In genomic region chr20:63478346-63479302, GRCh38 we compare ENCODE assay signal across 25 cellular contexts. TPM values are rescaled to one million over a fixed set of nuclear protein-coding genes. Genes with fewer than 3 reads are reported as not detected.
DNase-seq lines count a peak whose midpoint lies in the region; ATAC-seq, FAIRE-seq and TF ChIP-seq lines count a peak whose summit lies in the region.
"Had no signal": no experiment of that assay in that cellular context is flagged by ENCODE, and none has a peak within 500 bp of the region (broad histone marks: within the 10 kb centered on the region; RNA-seq: fewer than 3 reads in every experiment).

No MANE protein-coding gene starts in this region.

- no peaks in the 10 kb centered on the region for H4K20me1 ChIP-seq in SK-N-SH (ENCODE audit: insufficient read depth)
- H4K20me1 ChIP-seq in H1 (replicated peaks in 1 of 2; ENCODE audit: control insufficient read depth in 1 of 2, insufficient read depth in 2 of 2, low read length in 2 of 2) = no peaks in the 10 kb centered on the region

- H3K79me1 ChIP-seq in H1 (ENCODE audit: low read depth, low read length) = no peaks in the 10 kb centered on the region

- peak overlapping the region; percentile 32 for H3K4ac ChIP-seq in H1 (replicated peaks; ENCODE audit: insufficient read length, low read depth, low read length)

- H3K9me3 ChIP-seq in SK-N-SH (no peaks in the 10 kb centered on the region), RWPE2 (ENCODE audit: severe bottlenecking) (no peaks in the 10 kb centered on the region), H1 (ENCODE audit: insufficient read depth in 2 of 2, low read depth in 1 of 2, low read length in 1 of 2) (no peaks in the 10 kb centered on the region)
- H3K9me3 ChIP-seq: BLaER1 had no signal

- peak overlapping the region; percentile 53; the same call in 1 of the 2 replicates for H2AK5ac ChIP-seq in H1 (ENCODE audit: low read depth, low read length)

- H3K36me3 ChIP-seq in SK-N-SH (replicated peaks in 1 of 2; ENCODE audit: control insufficient read depth in 1 of 2, insufficient read depth in 2 of 2, low read length in 1 of 2) (no peaks in the 10 kb centered on the region), RWPE2 (ENCODE audit: low read depth) (no peaks in the 10 kb centered on the region), H1 (ENCODE audit: control insufficient read depth in 2 of 4, insufficient read depth in 4 of 4, low read length in 3 of 4) (no peaks in the 10 kb centered on the region)
- H3K36me3 ChIP-seq: BLaER1 had no signal

- peak overlapping the region; percentile 17 for H4K91ac ChIP-seq in H1 (replicated peaks; ENCODE audit: insufficient read length, low read length)

- no peak overlapping the region for H3K56ac ChIP-seq in H1 (replicated peaks; ENCODE audit: insufficient read length, low read depth, low read length)

- DNase-seq in SK-N-SH (no peak), RWPE2 (ENCODE audit: low spot score) (peak; percentile 85), H1 (ENCODE audit: low read depth in 1 of 2, low spot score in 2 of 2) (no peak), urothelium cell line (ENCODE audit: low spot score) (no peak), D341Med (ENCODE audit: low spot score) (no peak)
- no peak for DNase-seq in activated effector memory CD4-positive, alpha-beta T cell treated with Interleukin-2 at 50 U/mL for 16 hours
- DNase-seq: 8988T; Calu3; CD8-positive, alpha-beta T cell; DMS 273 treated with DMSO at 0.1 percent for 48 hours; DMS53; DND-41; EL; H7; HFFc6 had no signal

- H3K14ac ChIP-seq in H1 (ENCODE audit: insufficient read length) = no peak overlapping the region

- no peaks in the 10 kb centered on the region for H3K27me3 ChIP-seq in SK-N-SH (ENCODE audit: insufficient read depth)
- peaks cover 32% of the 10 kb centered on the region for H3K27me3 ChIP-seq in RWPE2 (ENCODE audit: insufficient read depth, poor library complexity, severe bottlenecking)
- peaks cover 0 to 12% (median 5%) of the 10 kb centered on the region in 4 experiments; a peak in 4 of 7 replicates for H3K27me3 ChIP-seq in H1 (replicated peaks in 1 of 4; ENCODE audit: control insufficient read depth in 3 of 4, extremely low read depth in 1 of 4, insufficient read depth in 3 of 4, low read length in 3 of 4)

- ATAC-seq in SK-N-SH treated with all-trans-retinoic acid at 6 μM for 48 hours (no peak), RWPE2 (ENCODE audit: low read depth) (no peak), GM21619 (IDR thresholded peaks at IDR 0.05; ENCODE audit: unreplicated experiment) (no peak)
- ATAC-seq: CD8-positive, alpha-beta T cell; GM12878; GM23338; HCT116 had no signal

- FAIRE-seq in H1 (lab: Jason Lieb, UNC) (no peak), urothelium cell line (lab: Jason Lieb, UNC) (peak; percentile 62)
- FAIRE-seq: GM12878 had no signal

- H3K4me3 ChIP-seq in SK-N-SH (ENCODE audit: low read depth in 2 of 2, low read length in 1 of 2) = no peak overlapping the region
- no peak overlapping the region for H3K4me3 ChIP-seq in RWPE2 (ENCODE audit: severe bottlenecking)
- no peak overlapping the region for H3K4me3 ChIP-seq in H1 (ENCODE audit: extremely low read depth in 1 of 4, insufficient read depth in 2 of 4, low read depth in 3 of 4, low read length in 4 of 4)
- H3K4me3 ChIP-seq: BLaER1, GM12878 had no signal

- H4K5ac ChIP-seq in H1 (ENCODE audit: insufficient read length, low read depth, low read length) = no peak overlapping the region

- no peaks in the 10 kb centered on the region for H3K79me2 ChIP-seq in SK-N-SH (ENCODE audit: insufficient read depth)
- no peaks in the 10 kb centered on the region for H3K79me2 ChIP-seq in H1 (ENCODE audit: control insufficient read depth in 1 of 2, insufficient read depth in 2 of 2, low read length in 2 of 2)

- peak overlapping the region; percentile 71; the same call in 1 of the 2 replicates for H2BK5ac ChIP-seq in H1 (ENCODE audit: low read depth, low read length)

- H3K4me1 ChIP-seq in SK-N-SH (ENCODE audit: control insufficient read depth in 1 of 2, insufficient read depth in 2 of 2, low read depth in 1 of 2, low read length in 1 of 2) (peaks cover 0 to 56% of the 10 kb centered on the region in 2 experiments; a peak in 1 of 4 replicates), RWPE2 (ENCODE audit: insufficient read depth, poor library complexity, severe bottlenecking) (peaks cover 3% of the 10 kb centered on the region), H1 (replicated peaks in 1 of 4; ENCODE audit: control insufficient read depth in 3 of 4, insufficient read depth in 4 of 4, low read length in 3 of 4) (peaks cover 0 to 20% (median 12%) of the 10 kb centered on the region in 4 experiments; a peak in 5 of 7 replicates)

- H2BK12ac ChIP-seq in H1 (ENCODE audit: low read depth, low read length) = peak overlapping the region; percentile 87; the same call in 1 of the 2 replicates

- H3K27ac ChIP-seq in SK-N-SH (ENCODE audit: low read depth in 2 of 2, low read length in 1 of 2) (no peak overlapping the region), RWPE2 (ENCODE audit: poor library complexity, severe bottlenecking) (no peak overlapping the region), H1 (ENCODE audit: low read depth, low read length) (no peak overlapping the region)
- H3K27ac ChIP-seq: BLaER1, HL-60 had no signal

- no peak overlapping the region for H2BK120ac ChIP-seq in H1 (replicated peaks; ENCODE audit: low read depth, low read length)

- H3F3A ChIP-seq in SK-N-SH (replicated peaks; ENCODE audit: insufficient read depth) = no peaks in the 10 kb centered on the region

- no peak for TF ChIP-seq POLR2A in H1 (IDR thresholded peaks at IDR 0.05; ENCODE audit: control extremely low read depth in 1 of 2, low read depth in 2 of 2, low read length in 2 of 2)

- H2BK15ac ChIP-seq in H1 (ENCODE audit: low read length) = no peak overlapping the region; the same call in 1 of the 2 replicates

- 64% methylated on average over 9 of the region's 34 CpGs for WGBS in SK-N-SH (ENCODE audit: low lambda C conversion rate)
- 88% methylated on average over 34 of the region's 34 CpGs; no CpG with 5 or more reads in 1 of the 2 experiments for WGBS in H1 (ENCODE audit: extremely low coverage in 1 of 2, insufficient coverage in 1 of 2, insufficient read length in 1 of 2, insufficient replicate concordance in 2 of 2, low coverage in 1 of 2, low lambda C conversion rate in 2 of 2, missing lambda C conversion rate in 1 of 2), 2 experiments

- CTCF ChIA-PET in SK-N-SH (lab: Yijun Ruan, JAX) (interaction anchor here (0.9 to 3.8 kb wide), 10 partner anchors 12 to 78 kb away, joined by 3 to 38 read pairs (median 7); partner anchors contain the start of gene PPDPF), H1 (lab: Charles Lee; ENCODE audit: partially characterized antibody) (interaction anchor here (0.6 to 3.1 kb wide), 9 partner anchors 10 to 105 kb away, joined by 3 to 15 read pairs (median 4); no protein-coding TSS in a partner anchor)

- TF ChIP-seq RAD21 in SK-N-SH (IDR thresholded peaks at IDR 0.05; ENCODE audit: low read length) (no peak), H1 (IDR thresholded peaks at IDR 0.05 in 1 of 2, conservative IDR thresholded peaks at IDR 0.05 in 1 of 2; ENCODE audit: low read depth in 2 of 2, low read length in 2 of 2) (no peak)

- H2BK20ac ChIP-seq in H1 (ENCODE audit: low read length) = no peak overlapping the region

- H3K4me2 ChIP-seq in SK-N-SH (no peak overlapping the region), H1 (ENCODE audit: insufficient read depth in 1 of 2, low read depth in 2 of 2, low read length in 2 of 2) (no peak overlapping the region)
- H3K4me2 ChIP-seq: BLaER1 had no signal

- TF ChIP-seq CTCF in SK-N-SH (IDR thresholded peaks at IDR 0.05) (no peak), RWPE2 (IDR thresholded peaks at IDR 0.05; ENCODE audit: poor library complexity, severe bottlenecking) (no peak), H1 (IDR thresholded peaks at IDR 0.05; ENCODE audit: control extremely low read depth in 1 of 3, insufficient read depth in 1 of 3, low read depth in 1 of 3, low read length in 3 of 3) (no peak)

- no peak overlapping the region for H2AFZ ChIP-seq in SK-N-SH (ENCODE audit: low read depth)
- H2AFZ ChIP-seq in H1 (ENCODE audit: low read length) = no peak overlapping the region

- H3K23ac ChIP-seq in H1 (ENCODE audit: insufficient read length) = no peak overlapping the region

- no peak overlapping the region for H3K18ac ChIP-seq in H1 (ENCODE audit: extremely low read depth, low read length)

- no peaks in the 10 kb centered on the region for H3K23me2 ChIP-seq in H1 (ENCODE audit: low read depth, low read length)

- no peaks in the 10 kb centered on the region for H3K9me2 ChIP-seq in SK-N-SH

- POLR2A ChIA-PET in SK-N-SH (lab: Yijun Ruan, JAX) (interaction anchor here (1.0 to 1.7 kb wide), 3 partner anchors 10 to 43 kb away, joined by 3 to 6 read pairs (median 3); no protein-coding TSS in a partner anchor), H1 (lab: Charles Lee; ENCODE audit: partially characterized antibody) (interaction anchor here (0.7 to 3.1 kb wide), 5 partner anchors 8 to 52 kb away, joined by 3 to 10 read pairs (median 7); partner anchors contain the start of gene PPDPF)

- TF ChIP-seq EP300 in SK-N-SH (IDR thresholded peaks at IDR 0.05; ENCODE audit: borderline replicate concordance in 1 of 2, low read depth in 1 of 2, low read length in 1 of 2) (no peak), H1 (IDR thresholded peaks at IDR 0.05; ENCODE audit: borderline replicate concordance in 1 of 2, low read depth in 2 of 2, low read length in 2 of 2) (no peak)

- H3K9ac ChIP-seq in SK-N-SH (no peak overlapping the region), H1 (replicated peaks in 1 of 4; ENCODE audit: extremely low read depth in 1 of 4, low read depth in 3 of 4, low read length in 3 of 4) (no peak overlapping the region)
- H3K9ac ChIP-seq: BLaER1 had no signal

- H4K8ac ChIP-seq in H1 (ENCODE audit: extremely low read depth, insufficient read depth, low read length) = no peak overlapping the region

RNA-seq across cellular contexts. Expression of gene KCNQ2, which starts 6.2 kb away (rescaled TPM):
- polyA plus RNA-seq in SK-N-SH (2012; rRNA removed) (3.9 and 8.3 TPM in 2 replicates), H1 (2011; rRNA removed) (243 and 277 TPM in 2 replicates)
- polyA plus RNA-seq in SK-N-SH (2012; cell fraction: cytosol; rRNA removed) = 4.3 and 10.1 TPM in 2 replicates
- 4.0 and 7.9 TPM in 2 replicates for polyA plus RNA-seq in SK-N-SH (2012; cell fraction: nucleus; rRNA removed)
- total RNA-seq in H1 (2021; fragmentation: NEBNext Ultra II Directional; extraction: Animal tissue kit (Norgen Biotek cat#: 25700)) = 82.6 and 88.6 TPM in 2 replicates
- 174 TPM for polyA plus RNA-seq in H1 (2011; cell fraction: cytosol; rRNA removed)
- 206 TPM for polyA plus RNA-seq in H1 (2011; cell fraction: nucleus; rRNA removed)
- polyA plus RNA-seq in H1 (2012, experiment 1 of 2) = 41.9 to 107 TPM (median 94.0 TPM) in 4 replicates
- polyA plus RNA-seq in H1 (2012, experiment 2 of 2) = 88.7 TPM
- 72.4 TPM for polyA plus RNA-seq in H1 (2013, experiment 1 of 2)
- polyA plus RNA-seq in H1 (2013, experiment 2 of 2) = 73.2 TPM
- 40.5 and 42.0 TPM in 2 replicates for polyA minus RNA-seq in H1 (2011; rRNA and poly(A)+ RNA removed)
- polyA minus RNA-seq in H1 (2011; cell fraction: cytosol; rRNA and poly(A)+ RNA removed) = 39.6 TPM
- 33.1 TPM for polyA minus RNA-seq in H1 (2011; cell fraction: nucleus; rRNA and poly(A)+ RNA removed)
- total RNA-seq: CD8-positive, alpha-beta T cell; HFFc6 had no signal
- polyA plus RNA-seq: AG04450 had no signal

RNA-seq across cellular contexts. Expression of gene EEF1A2, which starts 20.3 kb away (rescaled TPM):
- polyA plus RNA-seq in SK-N-SH (2012; rRNA removed) (9.2 and 16.5 TPM in 2 replicates), H1 (2011; rRNA removed) (7.4 and 17.5 TPM in 2 replicates)
- polyA plus RNA-seq in SK-N-SH (2012; cell fraction: cytosol; rRNA removed) = 14.3 and 20.1 TPM in 2 replicates
- polyA plus RNA-seq in SK-N-SH (2012; cell fraction: nucleus; rRNA removed) = 21.6 and 29.5 TPM in 2 replicates
- total RNA-seq in H1 (2021; fragmentation: NEBNext Ultra II Directional; extraction: Animal tissue kit (Norgen Biotek cat#: 25700)) = 25.8 and 27.9 TPM in 2 replicates
- 15.5 TPM for polyA plus RNA-seq in H1 (2011; cell fraction: cytosol; rRNA removed)
- 33.5 TPM for polyA plus RNA-seq in H1 (2011; cell fraction: nucleus; rRNA removed)
- 25.2 to 45.3 TPM (median 39.3 TPM) in 4 replicates for polyA plus RNA-seq in H1 (2012, experiment 1 of 2)
- polyA plus RNA-seq in H1 (2012, experiment 2 of 2) = 22.6 TPM
- polyA plus RNA-seq in H1 (2013, experiment 1 of 2) = 26.8 TPM
- polyA plus RNA-seq in H1 (2013, experiment 2 of 2) = 25.5 TPM
- 6.0 and 11.9 TPM in 2 replicates for polyA minus RNA-seq in H1 (2011; rRNA and poly(A)+ RNA removed)
- 20.6 TPM for polyA minus RNA-seq in H1 (2011; cell fraction: cytosol; rRNA and poly(A)+ RNA removed)
- polyA minus RNA-seq in H1 (2011; cell fraction: nucleus; rRNA and poly(A)+ RNA removed) = 13.6 TPM
- polyA plus RNA-seq: GM12878 had no signal

RNA-seq across cellular contexts. Expression of gene PPDPF, which starts 41.9 kb away (rescaled TPM):
- polyA plus RNA-seq in SK-N-SH (2012; rRNA removed) = 20.0 and 71.4 TPM in 2 replicates
- 45.7 and 81.9 TPM in 2 replicates for polyA plus RNA-seq in SK-N-SH (2012; cell fraction: cytosol; rRNA removed)
- 48.9 and 78.6 TPM in 2 replicates for polyA plus RNA-seq in SK-N-SH (2012; cell fraction: nucleus; rRNA removed)
- 125 and 138 TPM in 2 replicates for total RNA-seq in H1 (2021; fragmentation: NEBNext Ultra II Directional; extraction: Animal tissue kit (Norgen Biotek cat#: 25700))
- 30.5 and 49.9 TPM in 2 replicates for polyA plus RNA-seq in H1 (2011; rRNA removed)
- polyA plus RNA-seq in H1 (2011; cell fraction: cytosol; rRNA removed) = 13.6 TPM
- polyA plus RNA-seq in H1 (2011; cell fraction: nucleus; rRNA removed) = 40.2 TPM
- polyA plus RNA-seq in H1 (2012, experiment 1 of 2) = 38.8 to 127 TPM (median 112 TPM) in 4 replicates
- 66.7 TPM for polyA plus RNA-seq in H1 (2012, experiment 2 of 2)
- polyA plus RNA-seq in H1 (2013, experiment 1 of 2) = 147 TPM
- 151 TPM for polyA plus RNA-seq in H1 (2013, experiment 2 of 2)
- 2.8 and 4.9 TPM in 2 replicates for polyA minus RNA-seq in H1 (2011; rRNA and poly(A)+ RNA removed)
- 109 TPM for polyA minus RNA-seq in H1 (2011; cell fraction: cytosol; rRNA and poly(A)+ RNA removed)
- polyA minus RNA-seq in H1 (2011; cell fraction: nucleus; rRNA and poly(A)+ RNA removed) = 58.7 TPM

RNA-seq across cellular contexts. Expression of gene PTK6, which starts 58.6 kb away (rescaled TPM):
- 0.07 and 0.13 TPM in 2 replicates for polyA plus RNA-seq in SK-N-SH (2012; rRNA removed)
- 0.06 and 0.16 TPM in 2 replicates for polyA plus RNA-seq in SK-N-SH (2012; cell fraction: cytosol; rRNA removed)
- polyA plus RNA-seq in SK-N-SH (2012; cell fraction: nucleus; rRNA removed) = 0.26 and 0.27 TPM in 2 replicates
- total RNA-seq in H1 (2021; fragmentation: NEBNext Ultra II Directional; extraction: Animal tissue kit (Norgen Biotek cat#: 25700)) = 0.17 and 0.19 TPM in 2 replicates
- polyA plus RNA-seq in H1 (2011; rRNA removed) = 0.12 and 0.30 TPM in 2 replicates
- polyA plus RNA-seq in H1 (2011; cell fraction: cytosol; rRNA removed) = 0.27 TPM
- polyA plus RNA-seq in H1 (2011; cell fraction: nucleus; rRNA removed) = 0.67 TPM
- polyA plus RNA-seq in H1 (2012, experiment 1 of 2) = 0.32 to 0.41 TPM (median 0.40 TPM) in 4 replicates
- polyA plus RNA-seq in H1 (2012, experiment 2 of 2) = 0.25 TPM
- 0.08 TPM for polyA plus RNA-seq in H1 (2013, experiment 1 of 2)
- 0.07 TPM for polyA plus RNA-seq in H1 (2013, experiment 2 of 2)
- polyA minus RNA-seq in H1 (2011; rRNA and poly(A)+ RNA removed) = 0.12 TPM in 1 of 2 replicates, not detected in the other
- polyA minus RNA-seq in H1 (2011; cell fraction: cytosol; rRNA and poly(A)+ RNA removed) = 0.37 TPM
- 0.20 TPM for polyA minus RNA-seq in H1 (2011; cell fraction: nucleus; rRNA and poly(A)+ RNA removed)
- total RNA-seq: A673, HT1080 had no signal
- polyA plus RNA-seq: GM23338 had no signal
